31 cellular contexts compared by ENCODE assay signal in the genomic region with DNA sequence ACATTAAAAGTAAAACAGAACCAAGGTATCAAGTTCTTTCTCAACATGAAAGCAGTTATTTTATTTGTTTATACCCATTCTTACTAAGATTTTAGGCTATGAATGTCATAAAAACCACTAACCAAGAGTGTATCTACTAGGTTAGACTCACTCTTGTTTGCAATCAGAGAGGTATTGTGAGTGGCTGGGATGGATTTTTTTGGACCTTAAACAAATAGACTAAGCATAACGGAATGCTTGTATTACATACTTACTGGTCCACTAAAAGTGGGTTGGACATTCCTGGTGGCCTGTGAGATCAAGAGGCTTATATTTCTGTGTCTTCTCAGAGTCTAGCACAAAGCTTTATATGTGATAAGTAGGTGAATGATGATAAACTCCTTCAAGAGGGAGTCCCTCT. TPM values are rescaled to one million over a fixed set of nuclear protein-coding genes. Genes with fewer than 3 reads are reported as not detected.
DNase-seq lines count a peak whose midpoint lies in the region; ATAC-seq and TF ChIP-seq lines count a peak whose summit lies in the region.
"Had no signal": no experiment of that assay in that cellular context is flagged by ENCODE, and none has a peak within 500 bp of the region (broad histone marks: within the 10 kb centered on the region; RNA-seq: fewer than 3 reads in every experiment).

No MANE protein-coding gene starts in this region.

- no peak overlapping the region for H3K4me3 Mint-ChIP-seq in activated naive CD8-positive, alpha-beta T cell treated with anti-CD3 and anti-CD28 coated beads for 36 hours
- H3K4me3 Mint-ChIP-seq: activated naive CD8-positive, alpha-beta T cell treated with anti-CD3 and anti-CD28 coated beads, Interleukin-2, amount 10 ng/mL, durations not matched to agents 7 days and 5 days; B cell; effector memory CD8-positive, alpha-beta T cell; H9; nephron; stimulated activated memory B cell treated with anti-CD40 and anti-IgM and Interleukin-4, amounts not matched to agents 10 μg/mL and 1 μg/mL and 100 μg/mL, for 72 hours had no signal

- no peaks in the 10 kb centered on the region for H3K36me3 Mint-ChIP-seq in activated naive CD8-positive, alpha-beta T cell treated with anti-CD3 and anti-CD28 coated beads for 36 hours
- H3K36me3 Mint-ChIP-seq: stimulated activated memory B cell treated with anti-CD40 and anti-IgM and Interleukin-4, amounts not matched to agents 10 μg/mL and 1 μg/mL and 100 μg/mL, for 72 hours had no signal

- peak; percentile 59 for ATAC-seq in upper lobe of right lung
- ATAC-seq: effector memory CD8-positive, alpha-beta T cell; esophagus mucosa; GM12878; mucosa of descending colon; stimulated activated memory B cell treated with anti-CD40 and anti-IgM and Interleukin-4, amounts not matched to agents 10 μg/mL and 1 μg/mL and 100 μg/mL, for 72 hours had no signal

- 87% methylated on average over 1 of the region's 1 CpG for WGBS in esophagus muscularis mucosa

- no peak for TF ChIP-seq EP300 in esophagus muscularis mucosa (IDR thresholded peaks at IDR 0.05)

- no peaks in the 10 kb centered on the region for H3K27me3 ChIP-seq in esophagus muscularis mucosa
- H3K27me3 ChIP-seq in upper lobe of right lung, result no peaks in the 10 kb centered on the region
- H3K27me3 ChIP-seq: breast epithelium, ovary, right atrium auricular region, spleen, vagina had no signal

- H3K27ac Mint-ChIP-seq in activated naive CD8-positive, alpha-beta T cell treated with anti-CD3 and anti-CD28 coated beads for 36 hours, result no peak overlapping the region
- H3K27ac Mint-ChIP-seq: activated naive CD8-positive, alpha-beta T cell treated with anti-CD3 and anti-CD28 coated beads, Interleukin-2, amount 10 ng/mL, durations not matched to agents 7 days and 5 days; B cell; effector memory CD8-positive, alpha-beta T cell; H9; nephron; stimulated activated memory B cell treated with anti-CD40 and anti-IgM and Interleukin-4, amounts not matched to agents 10 μg/mL and 1 μg/mL and 100 μg/mL, for 72 hours had no signal

- H3K9me3 Mint-ChIP-seq in activated naive CD8-positive, alpha-beta T cell treated with anti-CD3 and anti-CD28 coated beads for 36 hours, result no peaks in the 10 kb centered on the region
- H3K9me3 Mint-ChIP-seq: activated naive CD8-positive, alpha-beta T cell treated with anti-CD3 and anti-CD28 coated beads, Interleukin-2, amount 10 ng/mL, durations not matched to agents 7 days and 5 days; effector memory CD8-positive, alpha-beta T cell; H9; nephron; stimulated activated memory B cell treated with anti-CD40 and anti-IgM and Interleukin-4, amounts not matched to agents 10 μg/mL and 1 μg/mL and 100 μg/mL, for 72 hours had no signal

- no peak overlapping the region for H3K4me3 ChIP-seq in esophagus muscularis mucosa
- no peak overlapping the region for H3K4me3 ChIP-seq in upper lobe of right lung
- H3K4me3 ChIP-seq: breast epithelium, coronary artery, GM12878, lower lobe of right lung, mucosa of descending colon, ovary, PC-9, right atrium auricular region, spleen, vagina had no signal

- no peak for TF ChIP-seq POLR2A in esophagus muscularis mucosa (IDR thresholded peaks at IDR 0.05; ENCODE audit: low read depth)

- intact Hi-C loops in esophagus muscularis mucosa (cut with DNase I), result loop anchor here (10.0 kb wide), 1 partner anchor 56 kb away; no protein-coding TSS in a partner anchor
- intact Hi-C loops in upper lobe of right lung (cut with DNase I), result no loop called here

- no peaks in the 10 kb centered on the region for H3K4me1 Mint-ChIP-seq in activated naive CD8-positive, alpha-beta T cell treated with anti-CD3 and anti-CD28 coated beads for 36 hours
- H3K4me1 Mint-ChIP-seq: activated naive CD8-positive, alpha-beta T cell treated with anti-CD3 and anti-CD28 coated beads, Interleukin-2, amount 10 ng/mL, durations not matched to agents 7 days and 5 days; B cell; H9; nephron; stimulated activated memory B cell treated with anti-CD40 and anti-IgM and Interleukin-4, amounts not matched to agents 10 μg/mL and 1 μg/mL and 100 μg/mL, for 72 hours had no signal

- H3K27ac ChIP-seq in esophagus muscularis mucosa (replicated peaks in 1 of 4), result no peak overlapping the region
- H3K27ac ChIP-seq in upper lobe of right lung, result no peak overlapping the region
- H3K27ac ChIP-seq: breast epithelium, coronary artery, lower lobe of right lung, ovary, PC-9, right atrium auricular region, spleen, vagina had no signal

- TF ChIP-seq CTCF in esophagus muscularis mucosa (IDR thresholded peaks at IDR 0.05) (no peak), upper lobe of right lung (IDR thresholded peaks at IDR 0.05) (no peak)

- DNase-seq in DMS79 treated with DMSO at 0.1 percent for 48 hours (lab: John Stamatoyannopoulos, UW), result peak; percentile 78
- DNase-seq in M059J (ENCODE audit: low read depth), result peak; percentile 74
- DNase-seq in esophagus muscularis mucosa (ENCODE audit: extremely low spot score), result peak; percentile 10
- DNase-seq in upper lobe of right lung, result no peak
- DNase-seq in NCI-H446 treated with DMSO at 0.1 percent for 48 hours (lab: John Stamatoyannopoulos, UW), result no peak
- no peak for DNase-seq in SKM-1 treated with dmso at 0.1 percent for 144 hours (lab: John Stamatoyannopoulos, UW; ENCODE audit: unreplicated experiment)
- no peak for DNase-seq in activated naive CD8-positive, alpha-beta T cell treated with anti-CD3 and anti-CD28 coated beads for 36 hours
- DNase-seq: activated CD4-positive, alpha-beta T cell treated with anti-CD3 and anti-CD28 coated beads, Interleukin-2, amount 50 U/mL, for 48 hours; activated CD4-positive, CD25-positive, alpha-beta regulatory T cell; activated CD8-positive, alpha-beta memory T cell treated with anti-CD3 and anti-CD28 coated beads, Interleukin-2, amount 50 U/mL, for 48 hours; activated naive CD8-positive, alpha-beta T cell treated with anti-CD3 and anti-CD28 coated beads, Interleukin-2, amount 10 ng/mL, durations not matched to agents 7 days and 5 days; effector memory CD8-positive, alpha-beta T cell; H9; lower lobe of right lung; mucosa of descending colon; NCI-H2081 treated with DMSO at 0.1 percent for 48 hours; ovary; PC-9; SHP77; spleen; stimulated activated CD4-positive, alpha-beta T cell treated with anti-CD3 and anti-CD28 coated beads, Interleukin-2, amount 100 ng/mL, for 48 hours; SW 1271 had no signal

- H3K27me3 Mint-ChIP-seq in activated naive CD8-positive, alpha-beta T cell treated with anti-CD3 and anti-CD28 coated beads for 36 hours, result no peaks in the 10 kb centered on the region
- H3K27me3 Mint-ChIP-seq: activated naive CD8-positive, alpha-beta T cell treated with anti-CD3 and anti-CD28 coated beads, Interleukin-2, amount 10 ng/mL, durations not matched to agents 7 days and 5 days; stimulated activated memory B cell treated with anti-CD40 and anti-IgM and Interleukin-4, amounts not matched to agents 10 μg/mL and 1 μg/mL and 100 μg/mL, for 72 hours had no signal

- H3K36me3 ChIP-seq in esophagus muscularis mucosa (no peaks in the 10 kb centered on the region), upper lobe of right lung (no peaks in the 10 kb centered on the region)
- H3K36me3 ChIP-seq: breast epithelium, lower lobe of right lung, ovary, right atrium auricular region, spleen, vagina had no signal

- H3K9me3 ChIP-seq in esophagus muscularis mucosa (no peaks in the 10 kb centered on the region), upper lobe of right lung (no peaks in the 10 kb centered on the region)
- H3K9me3 ChIP-seq: breast epithelium, lower lobe of right lung, mucosa of descending colon, ovary, right atrium auricular region, spleen, vagina had no signal

- H3K4me1 ChIP-seq in esophagus muscularis mucosa (no peaks in the 10 kb centered on the region), upper lobe of right lung (no peaks in the 10 kb centered on the region)
- H3K4me1 ChIP-seq: breast epithelium, lower lobe of right lung, right atrium auricular region, spleen, vagina had no signal

RNA-seq across cellular contexts. Expression of a gene that starts 32.6 kb away (rescaled TPM):
- total RNA-seq in M059J (2014; rRNA removed; shearing (Covaris generic)), result 43.4 and 43.8 TPM in 2 replicates
- total RNA-seq in esophagus muscularis mucosa (10 to 100 TPM; 60.1 to 67.3 (median 63.6) TPM), upper lobe of right lung (22.8 TPM)
- total RNA-seq in activated naive CD8-positive, alpha-beta T cell treated with anti-CD3 and anti-CD28 coated beads for 36 hours, result 10 to 100 TPM; 43.3 to 44.2 TPM

RNA-seq across cellular contexts. Expression of a gene that starts 50.7 kb away (rescaled TPM):
- 0.84 and 1.6 TPM in 2 replicates for total RNA-seq in M059J (2014; rRNA removed; shearing (Covaris generic))
- 1 to 10 TPM in 1 of 4 donors, under 1 TPM in 3; 0.17 to 1.2 (median 0.46) TPM for total RNA-seq in esophagus muscularis mucosa
- total RNA-seq in upper lobe of right lung, result 1.0 TPM
- total RNA-seq in activated naive CD8-positive, alpha-beta T cell treated with anti-CD3 and anti-CD28 coated beads for 36 hours, result 1 to 10 TPM in 1 of 2 experiments, under 1 TPM in 1; 0.82 to 1.2 TPM
- total RNA-seq: vagina had no signal

Comparison
In these comparisons a context has a peak if more than half of its experiments do, and no peak if none do; other contexts are left out.
1. DNase-seq: peak in DMS79 treated with DMSO at 0.1 percent for 48 hours (single experiment), M059J (single experiment) and esophagus muscularis mucosa (single experiment); none in upper lobe of right lung (single experiment), NCI-H446 treated with DMSO at 0.1 percent for 48 hours (single experiment), SKM-1 treated with dmso at 0.1 percent for 144 hours (single experiment) and activated naive CD8-positive, alpha-beta T cell treated with anti-CD3 and anti-CD28 coated beads for 36 hours (single experiment).